1 cellular context compared by ENCODE assay signal in genomic region chr7:73769481-73770001, GRCh38.
TF ChIP-seq lines count a peak whose summit lies in the region.

No MANE protein-coding gene starts in this region.

TF ChIP-seq in SK-N-SH treated with all-trans-retinoic acid at 6 μM for 48 hours, 23 proteins besides CTCF, POLR2A, EP300 and RAD21 (continued from another document):
- no peak for TF ChIP-seq CSRNP3 (CRISPR knock-in tag; IDR thresholded peaks at IDR 0.05)
- TF ChIP-seq POU6F1 (CRISPR knock-in tag; IDR thresholded peaks at IDR 0.05; ENCODE audit: borderline replicate concordance, low read depth), result no peak
- no peak for TF ChIP-seq GLIS3 (CRISPR knock-in tag; IDR thresholded peaks at IDR 0.05)
- TF ChIP-seq PPARA (CRISPR knock-in tag; IDR thresholded peaks at IDR 0.05; ENCODE audit: borderline replicate concordance), result no peak
- TF ChIP-seq OSR1 (CRISPR knock-in tag; IDR thresholded peaks at IDR 0.05), result no peak
- no peak for TF ChIP-seq ZNF70 (CRISPR knock-in tag; IDR thresholded peaks at IDR 0.05)
- TF ChIP-seq PATZ1 (CRISPR knock-in tag; IDR thresholded peaks at IDR 0.05; ENCODE audit: borderline replicate concordance), result no peak
- no peak for TF ChIP-seq ZNF565 (CRISPR knock-in tag; conservative IDR thresholded peaks at IDR 0.05; ENCODE audit: low read depth)
- TF ChIP-seq ESRRG (CRISPR knock-in tag; IDR thresholded peaks at IDR 0.05), result no peak
- no peak for TF ChIP-seq TSHZ2 (CRISPR knock-in tag; IDR thresholded peaks at IDR 0.05)
- TF ChIP-seq ZFP30 (CRISPR knock-in tag; IDR thresholded peaks at IDR 0.05), result no peak
- no peak for TF ChIP-seq ZNF8 (CRISPR knock-in tag; IDR thresholded peaks at IDR 0.05)
- no peak for TF ChIP-seq ZC3H10 (CRISPR knock-in tag; IDR thresholded peaks at IDR 0.05)
- no peak for TF ChIP-seq CSDC2 (CRISPR knock-in tag; IDR thresholded peaks at IDR 0.05)
- TF ChIP-seq RARB (CRISPR knock-in tag; IDR thresholded peaks at IDR 0.05), result no peak
